11 cellular contexts compared by ENCODE assay signal in genomic region chr18:76499596-76500340, GRCh38. TPM values are rescaled to one million over a fixed set of nuclear protein-coding genes. Genes with fewer than 3 reads are reported as not detected.
DNase-seq lines count a peak whose midpoint lies in the region; ATAC-seq, FAIRE-seq and TF ChIP-seq lines count a peak whose summit lies in the region.
"Had no signal": no experiment of that assay in that cellular context is flagged by ENCODE, and none has a peak within 500 bp of the region (broad histone marks: within the 10 kb centered on the region; RNA-seq: fewer than 3 reads in every experiment).

No MANE protein-coding gene starts in this region.

- H3K36me3 ChIP-seq in sigmoid colon (no peaks in the 10 kb centered on the region), small intestine (ENCODE audit: control insufficient read depth in 2 of 2, insufficient read depth in 2 of 2, low read length in 2 of 2) (no peaks in the 10 kb centered on the region)

- POLR2A ChIA-PET in WTC11 (lab: Charles Lee), result no interaction called here

- H3K9me3 ChIP-seq in sigmoid colon, result no peaks in the 10 kb centered on the region
- no peaks in the 10 kb centered on the region for H3K9me3 ChIP-seq in small intestine (ENCODE audit: control insufficient read depth, low read depth)

- ATAC-seq in GM21447 (IDR thresholded peaks at IDR 0.05; ENCODE audit: unreplicated experiment) (peak; percentile 91), HG03342 (IDR thresholded peaks at IDR 0.05; ENCODE audit: unreplicated experiment) (peak; percentile 91), WTC11 (no peak)

- H3K4me1 Mint-ChIP-seq in WTC11, result peaks cover 32% of the 10 kb centered on the region

- TF ChIP-seq EP300 in sigmoid colon (IDR thresholded peaks at IDR 0.05), result no peak

- H3K27ac Mint-ChIP-seq in WTC11, result peak overlapping the region; percentile 18; the same call in 1 of the 2 replicates
- H3K27ac Mint-ChIP-seq: activated T-cell treated with anti-CD3 and anti-CD28 coated beads, Interleukin-2, amount 50 U/mL, for 24 hours had no signal

- H3K27me3 ChIP-seq in sigmoid colon (no peaks in the 10 kb centered on the region), small intestine (ENCODE audit: control insufficient read depth in 2 of 2, insufficient read depth in 2 of 2, low read length in 2 of 2) (no peaks in the 10 kb centered on the region)

- TF ChIP-seq CTCF in GM13976 (IDR thresholded peaks at IDR 0.05; ENCODE audit: borderline replicate concordance, control extremely low read depth, extremely low read depth, insufficient read depth, missing control alignments) (no peak), WTC11 (IDR thresholded peaks at IDR 0.05) (no peak), sigmoid colon (IDR thresholded peaks at IDR 0.05) (no peak)

- no peak for TF ChIP-seq POLR2A in sigmoid colon (IDR thresholded peaks at IDR 0.05)

- peak; percentile 80 for DNase-seq in GM13976 (ENCODE audit: low spot score)
- no peak for DNase-seq in WTC11 (ENCODE audit: low spot score)
- no peak for DNase-seq in NCI-H187 treated with DMSO at 0.1 percent for 48 hours (lab: John Stamatoyannopoulos, UW)
- no peak for DNase-seq in COR-L47 (lab: John Stamatoyannopoulos, UW)
- DNase-seq in sigmoid colon, result no peak
- DNase-seq in small intestine, result no peak
- DNase-seq: activated T-cell treated with anti-CD3 and anti-CD28 coated beads, Interleukin-2, amount 50 U/mL, for 24 hours; DMS153; mesendoderm had no signal

- H3K4me1 ChIP-seq in sigmoid colon (peaks cover 0 to 6% (median 3%) of the 10 kb centered on the region in 4 donors), small intestine (ENCODE audit: control insufficient read depth in 2 of 2, insufficient read depth in 1 of 2, low read depth in 1 of 2, low read length in 1 of 2) (no peaks in the 10 kb centered on the region)

- in situ Hi-C loops in GM13976 (cut with MboI; ENCODE audit: low sequenced_read_pairs, unreplicated experiment), result loop anchor here (25.0 kb wide), 1 partner anchor 613 kb away; no protein-coding TSS in a partner anchor

- no peaks in the 10 kb centered on the region for H3K36me3 Mint-ChIP-seq in WTC11

- 68 to 82% methylated on average over 11 of the region's 11 CpGs for WGBS in sigmoid colon, 2 donors
- WGBS in small intestine, 3 donors, result 72 to 86% (median 77%) methylated on average over 11 of the region's 11 CpGs

- no peaks in the 10 kb centered on the region for H3K9me3 Mint-ChIP-seq in WTC11
- H3K9me3 Mint-ChIP-seq: activated T-cell treated with anti-CD3 and anti-CD28 coated beads, Interleukin-2, amount 50 U/mL, for 24 hours had no signal

- no peak overlapping the region for H3K4me3 Mint-ChIP-seq in WTC11
- H3K4me3 Mint-ChIP-seq: activated T-cell treated with anti-CD3 and anti-CD28 coated beads, Interleukin-2, amount 50 U/mL, for 24 hours had no signal

- H3K27ac ChIP-seq in sigmoid colon (no peak overlapping the region), small intestine (ENCODE audit: low read depth in 1 of 2, low read length in 1 of 2) (no peak overlapping the region)

- intact Hi-C loops in sigmoid colon (cut with DNase I), result loop anchor here (5.0 to 10.0 kb wide), 3 partner anchors 102 to 325 kb away; partner anchors contain the start of gene ZNF236

- no peak for FAIRE-seq in small intestine (lab: Jason Lieb, UNC)

- CTCF ChIA-PET in WTC11 (lab: Charles Lee), result no interaction called here

- H3K4me3 ChIP-seq in sigmoid colon (no peak overlapping the region), small intestine (ENCODE audit: low read depth in 1 of 2, low read length in 2 of 2) (no peak overlapping the region)

- H3K27me3 Mint-ChIP-seq in WTC11 (ENCODE audit: low read depth), result peaks cover 37% of the 10 kb centered on the region

TF ChIP-seq in WTC11, 78 proteins besides CTCF, POLR2A, EP300 and RAD21 (continues in another document):
- TF ChIP-seq ZSCAN18 (CRISPR knock-in tag; IDR thresholded peaks at IDR 0.05), result no peak
- TF ChIP-seq MYBL2 (CRISPR knock-in tag; IDR thresholded peaks at IDR 0.05), result no peak
- no peak for TF ChIP-seq ATF1 (CRISPR knock-in tag; IDR thresholded peaks at IDR 0.05)
- TF ChIP-seq PRDM15 (CRISPR knock-in tag; IDR thresholded peaks at IDR 0.05), result no peak
- TF ChIP-seq E2F5 (CRISPR knock-in tag; IDR thresholded peaks at IDR 0.05), result no peak
- no peak for TF ChIP-seq AFF4 (CRISPR knock-in tag; IDR thresholded peaks at IDR 0.05; ENCODE audit: borderline replicate concordance)
- no peak for TF ChIP-seq SP1 (CRISPR knock-in tag; conservative IDR thresholded peaks at IDR 0.05)
- TF ChIP-seq TCF7 (CRISPR knock-in tag; IDR thresholded peaks at IDR 0.05; ENCODE audit: low read depth), result no peak
- TF ChIP-seq MAX (CRISPR knock-in tag; IDR thresholded peaks at IDR 0.05), result no peak

RNA-seq across cellular contexts. Expression of gene ZNF516, which starts 4.7 kb away (rescaled TPM):
- 47.3 to 58.6 TPM (median 50.1 TPM) in 3 replicates for total RNA-seq in WTC11 (2021)
- 10 to 100 TPM; 24.3 to 29.9 (median 26.9) TPM for total RNA-seq in sigmoid colon
- 1 to 10 TPM; 2.1 to 6.1 (median 2.4) TPM for polyA plus RNA-seq in sigmoid colon
- polyA plus RNA-seq in small intestine, result 1 to 10 TPM; 4.6 to 6.9 (median 6.1) TPM
